10 cellular contexts compared by ENCODE assay signal in the genomic region with DNA sequence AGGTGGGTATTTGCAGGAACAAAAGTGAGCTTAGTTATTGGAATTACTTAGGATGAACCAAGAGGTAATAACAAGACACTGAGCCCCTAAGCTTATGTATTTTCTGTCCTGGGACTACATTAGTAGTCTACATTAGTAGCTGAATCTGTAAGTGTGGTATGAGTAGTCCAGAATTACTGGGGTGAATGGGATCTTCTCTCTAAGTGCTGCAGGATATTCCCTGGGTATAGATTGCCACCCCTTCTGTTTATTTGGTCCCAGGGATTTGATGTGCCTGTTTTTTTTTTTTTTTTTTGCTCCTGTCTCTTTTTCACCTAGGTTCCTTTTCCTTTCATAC. TPM values are rescaled to one million over a fixed set of nuclear protein-coding genes. Genes with fewer than 3 reads are reported as not detected.
DNase-seq lines count a peak whose midpoint lies in the region; ATAC-seq and TF ChIP-seq lines count a peak whose summit lies in the region.
"Had no signal": no experiment of that assay in that cellular context is flagged by ENCODE, and none has a peak within 500 bp of the region (broad histone marks: within the 10 kb centered on the region; RNA-seq: fewer than 3 reads in every experiment).

No MANE protein-coding gene starts in this region.

- peaks cover 63% of the 10 kb centered on the region for H3K4me1 Mint-ChIP-seq in brain
- peaks cover 26 to 59% of the 10 kb centered on the region in 2 donors for H3K4me1 Mint-ChIP-seq in stimulated activated naive B cell treated with anti-CD40 and anti-IgM and Interleukin-4, amounts not matched to agents 10 μg/mL and 1 μg/mL and 100 μg/mL, for 72 hours

- no peak for TF ChIP-seq CTCF in brain (conservative IDR thresholded peaks at IDR 0.05)

- no peak overlapping the region for H3K9ac ChIP-seq in skeletal muscle satellite cell (ENCODE audit: low read depth, low read length)

- no peaks in the 10 kb centered on the region for H3K36me3 ChIP-seq in skeletal muscle satellite cell (ENCODE audit: insufficient read depth, low read length)

- H3K4me2 ChIP-seq in skeletal muscle satellite cell (ENCODE audit: low read length), result peak overlapping the region; percentile 76

- peaks cover 23% of the 10 kb centered on the region for H3K4me1 ChIP-seq in skeletal muscle satellite cell (ENCODE audit: control insufficient read depth, insufficient read depth, low read length)

- ATAC-seq in GM19438 (IDR thresholded peaks at IDR 0.05; ENCODE audit: low read depth, unreplicated experiment), result peak; percentile 31
- ATAC-seq in HG02973 (IDR thresholded peaks at IDR 0.05; ENCODE audit: unreplicated experiment), result peak; percentile 39
- no peak for ATAC-seq in stimulated activated naive B cell treated with anti-CD40 and anti-IgM and Interleukin-4, amounts not matched to agents 10 μg/mL and 1 μg/mL and 100 μg/mL, for 72 hours (replicated peaks)
- no peak for ATAC-seq in HG02571 (IDR thresholded peaks at IDR 0.05; ENCODE audit: unreplicated experiment)
- ATAC-seq: sciatic nerve had no signal

- H3K36me3 Mint-ChIP-seq in brain, result no peaks in the 10 kb centered on the region
- H3K36me3 Mint-ChIP-seq in stimulated activated naive B cell treated with anti-CD40 and anti-IgM and Interleukin-4, amounts not matched to agents 10 μg/mL and 1 μg/mL and 100 μg/mL, for 72 hours, result peaks cover 0 to under 1% of the 10 kb centered on the region in 2 donors

- no peak for DNase-seq in stimulated activated naive B cell treated with anti-CD40 and anti-IgM and Interleukin-4, amounts not matched to agents 10 μg/mL and 1 μg/mL and 100 μg/mL, for 72 hours
- no peak for DNase-seq in KG1 (lab: John Stamatoyannopoulos, UW)
- DNase-seq: stimulated activated naive CD4-positive, alpha-beta T cell had no signal

- H3K9me3 Mint-ChIP-seq in brain, result no peaks in the 10 kb centered on the region
- no peaks in the 10 kb centered on the region for H3K9me3 Mint-ChIP-seq in stimulated activated naive B cell treated with anti-CD40 and anti-IgM and Interleukin-4, amounts not matched to agents 10 μg/mL and 1 μg/mL and 100 μg/mL, for 72 hours
- H3K9me3 Mint-ChIP-seq: T-helper 1 cell treated with Interleukin-12 subunit alpha and Interleukin-12 subunit beta and Interleukin-4 antibody, amounts not matched to agents 30 μg/mL and 1 μg/mL, for 36 hours had no signal

- H3K27me3 ChIP-seq in skeletal muscle satellite cell (ENCODE audit: control insufficient read depth, insufficient read depth, low read length), result no peaks in the 10 kb centered on the region

- H3K4me3 Mint-ChIP-seq in brain, result peak overlapping the region in 3 of 5 experiments; percentile 15 to 30 (median 23)
- H3K4me3 Mint-ChIP-seq in stimulated activated naive B cell treated with anti-CD40 and anti-IgM and Interleukin-4, amounts not matched to agents 10 μg/mL and 1 μg/mL and 100 μg/mL, for 72 hours, result no peak overlapping the region
- H3K4me3 Mint-ChIP-seq: T-helper 1 cell treated with Interleukin-12 subunit alpha and Interleukin-12 subunit beta and Interleukin-4 antibody, amounts not matched to agents 30 μg/mL and 1 μg/mL, for 36 hours had no signal

- no peak overlapping the region for H3K4me3 ChIP-seq in skeletal muscle satellite cell (ENCODE audit: low read length)

- no peaks in the 10 kb centered on the region for H3K9me3 ChIP-seq in skeletal muscle satellite cell (replicated peaks; ENCODE audit: low read length)

- H3K27me3 Mint-ChIP-seq in brain, result peaks cover 6% of the 10 kb centered on the region
- no peaks in the 10 kb centered on the region for H3K27me3 Mint-ChIP-seq in stimulated activated naive B cell treated with anti-CD40 and anti-IgM and Interleukin-4, amounts not matched to agents 10 μg/mL and 1 μg/mL and 100 μg/mL, for 72 hours

- H3K27ac Mint-ChIP-seq in brain, result peak overlapping the region in 1 of 5 experiments; percentile 65
- H3K27ac Mint-ChIP-seq in stimulated activated naive B cell treated with anti-CD40 and anti-IgM and Interleukin-4, amounts not matched to agents 10 μg/mL and 1 μg/mL and 100 μg/mL, for 72 hours, result no peak overlapping the region
- H3K27ac Mint-ChIP-seq: T-helper 1 cell treated with Interleukin-12 subunit alpha and Interleukin-12 subunit beta and Interleukin-4 antibody, amounts not matched to agents 30 μg/mL and 1 μg/mL, for 36 hours had no signal

RNA-seq across cellular contexts. Expression of a gene that starts 5.9 kb away (rescaled TPM):
- polyA plus RNA-seq in brain (ENCODE audit: insufficient read depth, low read depth, low replicate concordance), result 4.3 TPM
- 14.2 and 22.6 TPM in 2 replicates for total RNA-seq in skeletal muscle satellite cell (2012; rRNA removed)

Comparison
In these comparisons a context has a peak if more than half of its experiments do, and no peak if none do; other contexts are left out.
1. ATAC-seq: peak in GM19438 (single experiment) and HG02973 (single experiment); none in stimulated activated naive B cell treated with anti-CD40 and anti-IgM and Interleukin-4, amounts not matched to agents 10 μg/mL and 1 μg/mL and 100 μg/mL, for 72 hours (0 of 2) and HG02571 (single experiment).
2. H3K4me3 Mint-ChIP-seq: peak in brain (3 of 5); none in stimulated activated naive B cell treated with anti-CD40 and anti-IgM and Interleukin-4, amounts not matched to agents 10 μg/mL and 1 μg/mL and 100 μg/mL, for 72 hours (0 of 2).